23 cellular contexts compared by ENCODE assay signal in genomic region chr10:101856626-101857025, GRCh38. TPM values are rescaled to one million over a fixed set of nuclear protein-coding genes. Genes with fewer than 3 reads are reported as not detected.
DNase-seq lines count a peak whose midpoint lies in the region; ATAC-seq and TF ChIP-seq lines count a peak whose summit lies in the region.
"Had no signal": no experiment of that assay in that cellular context is flagged by ENCODE, and none has a peak within 500 bp of the region (broad histone marks: within the 10 kb centered on the region; RNA-seq: fewer than 3 reads in every experiment).

No MANE protein-coding gene starts in this region.

- TF ChIP-seq CTCF in choroid plexus epithelial cell (conservative IDR thresholded peaks at IDR 0.05; ENCODE audit: low read depth, low read length) (no peak), left lung (IDR thresholded peaks at IDR 0.05) (no peak)

- peaks cover 0 to 2% of the 10 kb centered on the region in 2 donors for H3K36me3 ChIP-seq in left lung
- H3K36me3 ChIP-seq: SJSA1 had no signal

- no peaks in the 10 kb centered on the region for H3K4me1 ChIP-seq in left lung
- H3K4me1 ChIP-seq: SJSA1 had no signal

- H3K4me3 ChIP-seq in choroid plexus epithelial cell (ENCODE audit: low read depth, low read length) (no peak overlapping the region), left lung (no peak overlapping the region)
- H3K4me3 ChIP-seq: SJSA1, spleen, thoracic aorta had no signal

- peaks cover 0 to 9% of the 10 kb centered on the region in 2 donors for H3K9me3 ChIP-seq in left lung
- H3K9me3 ChIP-seq: SJSA1, thoracic aorta had no signal

- ATAC-seq in left lung (peak; percentile 48), HG02763 (IDR thresholded peaks at IDR 0.05; ENCODE audit: unreplicated experiment) (no peak)
- ATAC-seq: activated CD4-positive, alpha-beta T cell treated with anti-CD3 and anti-CD28 coated beads for 36 hours; left colon; naive thymus-derived CD4-positive, alpha-beta T cell; stimulated activated memory B cell treated with anti-CD40 and anti-IgM and Interleukin-4, amounts not matched to agents 10 μg/mL and 1 μg/mL and 100 μg/mL, for 72 hours had no signal

- intact Hi-C loops in left lung (cut with DNase I), result no loop called here

- no peak overlapping the region for H3K27ac ChIP-seq in left lung
- H3K27ac ChIP-seq: SJSA1, spleen, thoracic aorta had no signal

- no peaks in the 10 kb centered on the region for H3K27me3 ChIP-seq in left lung
- H3K27me3 ChIP-seq: SJSA1, spleen had no signal

- DNase-seq in AG20443 (ENCODE audit: low spot score) (peak; percentile 45), HT1080 (ENCODE audit: low read depth) (peak; percentile 25), choroid plexus epithelial cell (ENCODE audit: low read depth) (peak; percentile 58), left lung (no peak), GF-D8 (lab: John Stamatoyannopoulos, UW) (no peak), SHP77 treated with DMSO at 0.1 percent for 48 hours (lab: John Stamatoyannopoulos, UW) (no peak)
- DNase-seq: activated CD4-positive, alpha-beta T cell treated with anti-CD3 and anti-CD28 coated beads for 36 hours; activated CD8-positive, alpha-beta memory T cell treated with anti-CD3 and anti-CD28 coated beads for 24 hours; activated naive CD4-positive, alpha-beta T cell; activated T-cell treated with anti-CD3 and anti-CD28 coated beads, Interleukin-2, amount 50 U/mL, for 24 hours; amygdala; CD4-positive, alpha-beta memory T cell; left colon; naive thymus-derived CD4-positive, alpha-beta T cell; NCI-H187; nucleus accumbens; spleen; stimulated activated CD4-positive, alpha-beta T cell treated with anti-CD3 and anti-CD28 coated beads, Interleukin-4, amount 100 ng/mL, for 1 hour had no signal

RNA-seq across cellular contexts. Expression of gene KCNIP2, which starts 13.0 kb away (rescaled TPM):
- total RNA-seq in HT1080 (2014; rRNA removed; shearing (Covaris generic)), result 1.2 TPM in 1 of 2 replicates, not detected in the other
- polyA plus RNA-seq in HT1080 (2015; cell fraction: cytosol; rRNA removed), result not detected in 2 replicates
- 3.4 and 3.8 TPM in 2 replicates for polyA plus RNA-seq in HT1080 (2015; cell fraction: nucleus; rRNA removed)
- 1 to 10 TPM; 2.2 to 2.3 TPM for total RNA-seq in left lung
- total RNA-seq: G401 had no signal

RNA-seq across cellular contexts. Expression of gene OGA, which starts 38.4 kb away (rescaled TPM):
- 42.5 and 45.6 TPM in 2 replicates for total RNA-seq in HT1080 (2014; rRNA removed; shearing (Covaris generic))
- 34.7 and 43.3 TPM in 2 replicates for polyA plus RNA-seq in HT1080 (2015; cell fraction: cytosol; rRNA removed)
- polyA plus RNA-seq in HT1080 (2015; cell fraction: nucleus; rRNA removed), result 211 and 214 TPM in 2 replicates
- 10 to 100 TPM; 72.6 to 87.0 TPM for total RNA-seq in left lung

Comparison
In these comparisons a context has a peak if more than half of its experiments do, and no peak if none do; other contexts are left out.
1. DNase-seq: peak in AG20443 (single experiment), HT1080 (single experiment) and choroid plexus epithelial cell (single experiment); none in left lung (0 of 2), GF-D8 (single experiment) and SHP77 treated with DMSO at 0.1 percent for 48 hours (single experiment).